In genomic region chr10:103768345-103768744, GRCh38 we compare ENCODE assay signal across 24 cellular contexts.
DNase-seq lines count a peak whose midpoint lies in the region; ATAC-seq and TF ChIP-seq lines count a peak whose summit lies in the region.
"Had no signal": no experiment of that assay in that cellular context is flagged by ENCODE, and none has a peak within 500 bp of the region (broad histone marks: within the 10 kb centered on the region; RNA-seq: fewer than 3 reads in every experiment).

No MANE protein-coding gene starts in this region.

- no peak overlapping the region for H3K4me3 Mint-ChIP-seq in T-helper 17 cell
- no peak overlapping the region for H3K4me3 Mint-ChIP-seq in T-helper 2 cell treated with Interferon-gamma antibody and Interleukin-4, amounts not matched to agents 5 μg/mL and 100 μg/mL, for 36 hours
- H3K4me3 Mint-ChIP-seq: activated CD4-positive, alpha-beta T cell treated with anti-CD3 and anti-CD28 coated beads, Interleukin-2, amount 10 ng/mL, durations not matched to agents 24 days and 14 days; activated naive CD8-positive, alpha-beta T cell; immature natural killer cell; T-helper 1 cell treated with Interleukin-12 subunit alpha and Interleukin-12 subunit beta and Interleukin-4 antibody, amounts not matched to agents 30 μg/mL and 1 μg/mL, for 36 hours had no signal

- no peak overlapping the region for H2AK5ac ChIP-seq in mesenchymal stem cell (ENCODE audit: low read length, severe bottlenecking)

- H3K4me1 ChIP-seq in left ventricle myocardium inferior = peaks cover 69% of the 10 kb centered on the region
- peaks cover 8 to 71% (median 65%) of the 10 kb centered on the region in 9 donors for H3K4me1 ChIP-seq in heart right ventricle
- peaks cover 48% of the 10 kb centered on the region for H3K4me1 ChIP-seq in mesenchymal stem cell (ENCODE audit: control insufficient read depth, insufficient read depth, low read depth, low read length)
- H3K4me1 ChIP-seq in uterus = peaks cover 0 to 6% of the 10 kb centered on the region in 2 donors

- H3K23ac ChIP-seq in mesenchymal stem cell (ENCODE audit: low read length in 2 of 2) = no peak overlapping the region

- H3K27ac ChIP-seq in left ventricle myocardium inferior (replicated peaks) (peak overlapping the region; percentile 10), heart right ventricle (peak overlapping the region in 3 of 10 donors; percentile 24 to 58 (median 26)), mesenchymal stem cell (ENCODE audit: low read length, poor library complexity, severe bottlenecking) (no peak overlapping the region), uterus (no peak overlapping the region)
- H3K27ac ChIP-seq: esophagus muscularis mucosa, upper lobe of left lung had no signal

- 75 to 84% methylated on average over 11 of the region's 11 CpGs for WGBS in heart right ventricle, 2 donors
- 83% methylated on average over 11 of the region's 11 CpGs for WGBS in mesenchymal stem cell

- H3K27me3 ChIP-seq in left ventricle myocardium inferior (ENCODE audit: low read depth) (no peaks in the 10 kb centered on the region), heart right ventricle (no peaks in the 10 kb centered on the region), mesenchymal stem cell (ENCODE audit: control insufficient read depth in 1 of 2, insufficient read depth in 1 of 2, low read length in 2 of 2) (no peaks in the 10 kb centered on the region), uterus (no peaks in the 10 kb centered on the region)
- H3K27me3 ChIP-seq: esophagus muscularis mucosa, upper lobe of left lung had no signal

- no peak overlapping the region for H2BK15ac ChIP-seq in mesenchymal stem cell (ENCODE audit: low read depth, poor library complexity, severe bottlenecking)

- H3K18ac ChIP-seq in mesenchymal stem cell (ENCODE audit: low read depth in 1 of 2, low read length in 2 of 2) = no peak overlapping the region

- ATAC-seq in heart right ventricle (no peak), T-helper 17 cell (no peak), GM21360 (IDR thresholded peaks at IDR 0.05; ENCODE audit: unreplicated experiment) (no peak)

- no peak overlapping the region for H2BK120ac ChIP-seq in mesenchymal stem cell (ENCODE audit: low read depth, low read length)

- intact Hi-C loops in left ventricle myocardium inferior (cut with micrococcal nuclease) = no loop called here
- intact Hi-C loops in heart right ventricle (cut with DNase I) = no loop called here
- intact Hi-C loops in uterus (cut with DNase I; ENCODE audit: low total_unique reads) = no loop called here

- H3K4me3 ChIP-seq in left ventricle myocardium inferior (no peak overlapping the region), heart right ventricle (no peak overlapping the region), mesenchymal stem cell (ENCODE audit: insufficient read depth in 1 of 2, low read depth in 1 of 2, low read length in 2 of 2) (no peak overlapping the region), uterus (no peak overlapping the region)
- H3K4me3 ChIP-seq: esophagus muscularis mucosa, HAP-1, upper lobe of left lung had no signal

- DNase-seq in left ventricle myocardium inferior (no peak), heart right ventricle (no peak), T-helper 17 cell (no peak), mesenchymal stem cell (no peak), inferior parietal cortex (ENCODE audit: extremely low spot score) (no peak), uterus (no peak)
- DNase-seq in T-helper 2 cell treated with Interferon-gamma antibody and Interleukin-4, amounts not matched to agents 5 μg/mL and 100 μg/mL, for 36 hours (ENCODE audit: low spot score) = no peak
- DNase-seq: activated CD4-positive, alpha-beta T cell treated with anti-CD3 and anti-CD28 coated beads, Interleukin-2, amount 10 ng/mL, durations not matched to agents 24 days and 14 days; AML-193; COR-L47; cortex of kidney; DMS79 treated with DMSO at 0.1 percent for 48 hours; foreskin melanocyte; immature natural killer cell; NCI-H1417 treated with DMSO at 0.1 percent for 48 hours; NCI-H510A; NK-92 treated with Interleukin-12 subunit alpha and Interleukin-12 subunit beta, amount 100 ng/mL, for 24 hours; stimulated activated CD8-positive, alpha-beta memory T cell treated with anti-CD3 and anti-CD28 coated beads, Interleukin-4, amount 100 ng/mL, for 48 hours; upper lobe of left lung had no signal

- TF ChIP-seq CTCF in left ventricle myocardium inferior (IDR thresholded peaks at IDR 0.05; ENCODE audit: borderline replicate concordance) = no peak
- TF ChIP-seq CTCF in heart right ventricle (IDR thresholded peaks at IDR 0.05) = no peak
- TF ChIP-seq CTCF in uterus (IDR thresholded peaks at IDR 0.05) = no peak

- no peak overlapping the region for H4K91ac ChIP-seq in mesenchymal stem cell (ENCODE audit: low read length)

- peak overlapping the region in 1 of 2 experiments; percentile 29 for H3K4ac ChIP-seq in mesenchymal stem cell (ENCODE audit: low read depth in 1 of 2, low read length in 2 of 2)

- H3K36me3 Mint-ChIP-seq in T-helper 17 cell (ENCODE audit: low read depth) = peaks cover 3% of the 10 kb centered on the region
- no peaks in the 10 kb centered on the region for H3K36me3 Mint-ChIP-seq in T-helper 2 cell treated with Interferon-gamma antibody and Interleukin-4, amounts not matched to agents 5 μg/mL and 100 μg/mL, for 36 hours (ENCODE audit: low read depth)
- H3K36me3 Mint-ChIP-seq: activated naive CD8-positive, alpha-beta T cell; immature natural killer cell had no signal

- H3K79me1 ChIP-seq in mesenchymal stem cell (replicated peaks; ENCODE audit: low read length, poor library complexity, severe bottlenecking) = no peaks in the 10 kb centered on the region

- H3K9ac ChIP-seq in mesenchymal stem cell (ENCODE audit: low read length) = no peak overlapping the region

- H3K9me3 Mint-ChIP-seq in T-helper 2 cell treated with Interferon-gamma antibody and Interleukin-4, amounts not matched to agents 5 μg/mL and 100 μg/mL, for 36 hours = no peaks in the 10 kb centered on the region
- H3K9me3 Mint-ChIP-seq: activated CD4-positive, alpha-beta T cell treated with anti-CD3 and anti-CD28 coated beads, Interleukin-2, amount 10 ng/mL, durations not matched to agents 24 days and 14 days; immature natural killer cell; T-helper 1 cell treated with Interleukin-12 subunit alpha and Interleukin-12 subunit beta and Interleukin-4 antibody, amounts not matched to agents 30 μg/mL and 1 μg/mL, for 36 hours had no signal

- H3K27me3 Mint-ChIP-seq in T-helper 17 cell = no peaks in the 10 kb centered on the region
- peaks cover 13% of the 10 kb centered on the region for H3K27me3 Mint-ChIP-seq in T-helper 2 cell treated with Interferon-gamma antibody and Interleukin-4, amounts not matched to agents 5 μg/mL and 100 μg/mL, for 36 hours (ENCODE audit: low read depth)
- H3K27me3 Mint-ChIP-seq: activated naive CD8-positive, alpha-beta T cell had no signal

- no peak overlapping the region for H3K4me2 ChIP-seq in mesenchymal stem cell (ENCODE audit: low read length, poor library complexity, severe bottlenecking)

- no peak overlapping the region for H2BK12ac ChIP-seq in mesenchymal stem cell (ENCODE audit: low read length in 2 of 2)

- no peak overlapping the region for H2BK5ac ChIP-seq in mesenchymal stem cell (ENCODE audit: low read depth, low read length, poor library complexity, severe bottlenecking)

- H3K36me3 ChIP-seq in left ventricle myocardium inferior (no peaks in the 10 kb centered on the region), heart right ventricle (peaks cover 0 to 9% (median 0%) of the 10 kb centered on the region in 9 donors), mesenchymal stem cell (ENCODE audit: control insufficient read depth in 1 of 2, insufficient read depth in 2 of 2, low read depth in 1 of 2, low read length in 2 of 2) (peaks cover 0 to 18% of the 10 kb centered on the region in 2 experiments), uterus (no peaks in the 10 kb centered on the region)
- H3K36me3 ChIP-seq: esophagus muscularis mucosa, HAP-1, upper lobe of left lung had no signal

- no peak overlapping the region for H2AFZ ChIP-seq in mesenchymal stem cell (ENCODE audit: low read depth, low read length)

- H3K4me1 Mint-ChIP-seq in T-helper 17 cell = peaks cover 44% of the 10 kb centered on the region
- H3K4me1 Mint-ChIP-seq in T-helper 2 cell treated with Interferon-gamma antibody and Interleukin-4, amounts not matched to agents 5 μg/mL and 100 μg/mL, for 36 hours (ENCODE audit: low read depth) = peaks cover 53% of the 10 kb centered on the region

- H3K9me3 ChIP-seq in left ventricle myocardium inferior (replicated peaks) (no peaks in the 10 kb centered on the region), heart right ventricle (no peaks in the 10 kb centered on the region), T-helper 17 cell (ENCODE audit: control insufficient read depth, low read length, poor library complexity, severe bottlenecking) (no peaks in the 10 kb centered on the region), mesenchymal stem cell (ENCODE audit: control insufficient read depth, low read length) (no peaks in the 10 kb centered on the region), uterus (no peaks in the 10 kb centered on the region)
- H3K9me3 ChIP-seq: esophagus muscularis mucosa, HAP-1, upper lobe of left lung had no signal

- no peak overlapping the region for H3K14ac ChIP-seq in mesenchymal stem cell (ENCODE audit: low read length in 2 of 2)

- peak overlapping the region; percentile 10 for H4K8ac ChIP-seq in mesenchymal stem cell (ENCODE audit: low read length)

- H3K27ac Mint-ChIP-seq in T-helper 17 cell = peak overlapping the region; percentile 60
- H3K27ac Mint-ChIP-seq in T-helper 2 cell treated with Interferon-gamma antibody and Interleukin-4, amounts not matched to agents 5 μg/mL and 100 μg/mL, for 36 hours = no peak overlapping the region
- H3K27ac Mint-ChIP-seq: activated CD4-positive, alpha-beta T cell treated with anti-CD3 and anti-CD28 coated beads, Interleukin-2, amount 10 ng/mL, durations not matched to agents 24 days and 14 days; activated naive CD8-positive, alpha-beta T cell; T-helper 1 cell treated with Interleukin-12 subunit alpha and Interleukin-12 subunit beta and Interleukin-4 antibody, amounts not matched to agents 30 μg/mL and 1 μg/mL, for 36 hours had no signal

- no peak for TF ChIP-seq POLR2A in uterus (IDR thresholded peaks at IDR 0.05)
